Comparison of ENCODE assay signal across 23 cellular contexts in genomic region chr17:33451221-33451620, GRCh38.
DNase-seq lines count a peak whose midpoint lies in the region; FAIRE-seq and TF ChIP-seq lines count a peak whose summit lies in the region.
"Had no signal": no experiment of that assay in that cellular context is flagged by ENCODE, and none has a peak within 500 bp of the region (broad histone marks: within the 10 kb centered on the region; RNA-seq: fewer than 3 reads in every experiment).

No MANE protein-coding gene starts in this region.

- H3K36me3 Mint-ChIP-seq in astrocyte (ENCODE audit: low read depth, unreplicated experiment), result no peaks in the 10 kb centered on the region
- H3K36me3 Mint-ChIP-seq in CD14-positive monocyte, result no peaks in the 10 kb centered on the region

- H3K79me2 ChIP-seq in astrocyte (ENCODE audit: insufficient read depth, low read length) (no peaks in the 10 kb centered on the region), mesendoderm (ENCODE audit: control insufficient read depth, insufficient read depth, low read length) (no peaks in the 10 kb centered on the region)

- TF ChIP-seq CTCF in astrocyte (IDR thresholded peaks at IDR 0.05; ENCODE audit: insufficient read depth, low read depth, low read length) (no peak), fibroblast of pulmonary artery (IDR thresholded peaks at IDR 0.05; ENCODE audit: low read length, missing control alignments) (no peak), GM13976 (IDR thresholded peaks at IDR 0.05; ENCODE audit: borderline replicate concordance, control extremely low read depth, extremely low read depth, insufficient read depth, missing control alignments) (no peak), CD14-positive monocyte (IDR thresholded peaks at IDR 0.05) (no peak)

- no peak overlapping the region for H3K9ac ChIP-seq in astrocyte (ENCODE audit: low read length)
- H3K9ac ChIP-seq in mesendoderm (ENCODE audit: low read length), result no peak overlapping the region

- peak; percentile 55 for DNase-seq in LHCN-M2 (ENCODE audit: low read depth)
- DNase-seq in astrocyte (ENCODE audit: low read depth), result no peak
- DNase-seq in fibroblast of pulmonary artery (ENCODE audit: low read depth), result peak; percentile 58
- peak; percentile 37 for DNase-seq in mesendoderm
- no peak for DNase-seq in NCI-H82 treated with DMSO at 0.1 percent for 48 hours (lab: John Stamatoyannopoulos, UW; ENCODE audit: unreplicated experiment)
- DNase-seq in GM13976 (ENCODE audit: low spot score), result no peak
- no peak for DNase-seq in stimulated activated naive CD4-positive, alpha-beta T cell treated with Interleukin-2 at 50 U/mL for 16 hours (lab: John Stamatoyannopoulos, UW)
- no peak for DNase-seq in CD14-positive monocyte (ENCODE audit: low spot score)
- DNase-seq: DMS53; GF-D8; KBM-7; NCI-H1105; NCI-H146; NCI-H2029; NCI-H2227 treated with DMSO at 0.1 percent for 48 hours; NCI-H510A treated with DMSO at 0.1 percent for 48 hours; NCI-H748 treated with DMSO at 0.1 percent for 48 hours; NK-92 treated with Interleukin-12 subunit alpha and Interleukin-12 subunit beta, amount 100 ng/mL, for 24 hours had no signal

- peaks cover 27% of the 10 kb centered on the region for H3K4me1 Mint-ChIP-seq in astrocyte (ENCODE audit: low read depth, unreplicated experiment)
- H3K4me1 Mint-ChIP-seq in CD14-positive monocyte, result no peaks in the 10 kb centered on the region
- H3K4me1 Mint-ChIP-seq: B cell had no signal

- H3K9me3 Mint-ChIP-seq in astrocyte (ENCODE audit: unreplicated experiment), result peaks cover 9% of the 10 kb centered on the region
- peaks cover 0 to 6% (median 2%) of the 10 kb centered on the region in 7 donors for H3K9me3 Mint-ChIP-seq in CD14-positive monocyte

- peak overlapping the region; percentile 59 for H3K27ac Mint-ChIP-seq in astrocyte (ENCODE audit: unreplicated experiment)
- no peak overlapping the region for H3K27ac Mint-ChIP-seq in CD14-positive monocyte
- H3K27ac Mint-ChIP-seq: B cell had no signal

- intact Hi-C loops in CD14-positive monocyte (cut with micrococcal nuclease), result no loop called here

- H3K27me3 ChIP-seq in astrocyte (ENCODE audit: insufficient read depth, low read length) (no peaks in the 10 kb centered on the region), mesendoderm (ENCODE audit: insufficient read depth, low read length, poor library complexity) (no peaks in the 10 kb centered on the region)

- WGBS in mesendoderm (ENCODE audit: extremely low coverage, insufficient coverage, low lambda C conversion rate), result no CpG with 5 or more reads among the region's 7 CpGs

- H3K4ac ChIP-seq in mesendoderm (ENCODE audit: low read depth, low read length), result no peak overlapping the region

- H3K4me3 ChIP-seq in astrocyte (ENCODE audit: insufficient read depth, low read depth, low read length), result no peak overlapping the region
- H3K4me3 ChIP-seq in fibroblast of pulmonary artery (replicated peaks; ENCODE audit: low read depth, low read length), result no peak overlapping the region
- H3K4me3 ChIP-seq in mesendoderm (ENCODE audit: low read length), result no peak overlapping the region
- H3K4me3 ChIP-seq: A549 had no signal

- no peaks in the 10 kb centered on the region for H3K4me1 ChIP-seq in astrocyte (ENCODE audit: insufficient read depth, low read length)
- no peaks in the 10 kb centered on the region for H3K4me1 ChIP-seq in mesendoderm (ENCODE audit: control insufficient read depth, low read depth, low read length)
- H3K4me1 ChIP-seq: A549 had no signal

- no peaks in the 10 kb centered on the region for H4K20me1 ChIP-seq in astrocyte (ENCODE audit: insufficient read depth, low read length)

- no peak overlapping the region for H2BK15ac ChIP-seq in mesendoderm (replicated peaks; ENCODE audit: low read depth)

- no peak overlapping the region for H3K27ac ChIP-seq in astrocyte (ENCODE audit: low read depth, low read length)
- H3K27ac ChIP-seq in mesendoderm (ENCODE audit: low read depth, low read length), result no peak overlapping the region
- H3K27ac ChIP-seq: A549, HL-60 had no signal

- no peak overlapping the region for H4K8ac ChIP-seq in mesendoderm (ENCODE audit: low read depth, low read length)

- in situ Hi-C loops in GM13976 (cut with MboI; ENCODE audit: low sequenced_read_pairs, unreplicated experiment), result no loop called here

- no peak for FAIRE-seq in astrocyte (lab: Jason Lieb, UNC)
- FAIRE-seq: A549, D721Med, H54 had no signal

- H4K5ac ChIP-seq in mesendoderm (ENCODE audit: low read length), result no peak overlapping the region

- no peak overlapping the region for H2BK120ac ChIP-seq in mesendoderm (ENCODE audit: low read depth, low read length)

- H3K9me3 ChIP-seq in astrocyte (ENCODE audit: insufficient read depth, low read depth, low read length), result no peaks in the 10 kb centered on the region

- no peak overlapping the region for H3K18ac ChIP-seq in mesendoderm (ENCODE audit: low read length)

- H3K4me2 ChIP-seq in astrocyte (ENCODE audit: low read length), result no peak overlapping the region
- H3K4me2 ChIP-seq in mesendoderm (ENCODE audit: low read length), result no peak overlapping the region
- H3K4me2 ChIP-seq: A549 had no signal

- no peak overlapping the region for H2BK5ac ChIP-seq in mesendoderm (ENCODE audit: low read length)

- H3K36me3 ChIP-seq in astrocyte (ENCODE audit: insufficient read depth, low read length), result no peaks in the 10 kb centered on the region
- H3K36me3 ChIP-seq in mesendoderm (ENCODE audit: control insufficient read depth, insufficient read depth, low read length), result no peaks in the 10 kb centered on the region

- no peak overlapping the region for H3K23ac ChIP-seq in mesendoderm (ENCODE audit: low read length)

- no peaks in the 10 kb centered on the region for H3K79me1 ChIP-seq in mesendoderm (ENCODE audit: low read length)

- H3K27me3 Mint-ChIP-seq in astrocyte (ENCODE audit: low read depth, unreplicated experiment), result peaks cover 3% of the 10 kb centered on the region
- H3K27me3 Mint-ChIP-seq in CD14-positive monocyte (ENCODE audit: low read depth in 3 of 3), result peaks cover 3 to 4% (median 4%) of the 10 kb centered on the region in 3 donors

- H3K4me3 Mint-ChIP-seq in astrocyte (ENCODE audit: unreplicated experiment) (no peak overlapping the region), CD14-positive monocyte (no peak overlapping the region)
- H3K4me3 Mint-ChIP-seq: B cell had no signal

- H3K56ac ChIP-seq in mesendoderm (ENCODE audit: low read length), result no peak overlapping the region

- no peak overlapping the region for H2AFZ ChIP-seq in astrocyte (ENCODE audit: low read depth, low read length)

- no peak overlapping the region for H2AK5ac ChIP-seq in mesendoderm (ENCODE audit: low read length)

Comparison
In these comparisons a context has a peak if more than half of its experiments do, and no peak if none do; other contexts are left out.
1. DNase-seq: peak in LHCN-M2 (single experiment), fibroblast of pulmonary artery (single experiment) and mesendoderm (single experiment); none in astrocyte (single experiment), NCI-H82 treated with DMSO at 0.1 percent for 48 hours (single experiment), GM13976 (single experiment), stimulated activated naive CD4-positive, alpha-beta T cell treated with Interleukin-2 at 50 U/mL for 16 hours (single experiment) and CD14-positive monocyte (single experiment).